In genomic region chr9:97632992-97633858, GRCh38 we compare ENCODE assay signal across 8 cellular contexts. TPM values are rescaled to one million over a fixed set of nuclear protein-coding genes. Genes with fewer than 3 reads are reported as not detected.
A peak's percentile ranks its signal among the peaks of the same experiment; 100 is the strongest.
DNase-seq lines count a peak whose midpoint lies in the region; ATAC-seq lines count a peak whose summit lies in the region.

Gene NCBP1 (plus strand): TSS chr9:97633821. CDS start chr9:97633882, 61 bp downstream.
Gene TSTD2 (minus strand): TSS chr9:97633368. CDS start chr9:97627562, 5,806 bp downstream.

- no peaks in the 10 kb centered on the region for H3K27me3 Mint-ChIP-seq in CD8-positive, alpha-beta memory T cell

- H3K9me3 ChIP-seq in CD8-positive, alpha-beta memory T cell (ENCODE audit: low read length), result no peaks in the 10 kb centered on the region

- peaks cover 49 to 76% (median 69%) of the 10 kb centered on the region in 3 donors for H3K4me1 Mint-ChIP-seq in CD8-positive, alpha-beta memory T cell

- peak within 1 kb of the TSS; percentile 89 for H3K27ac ChIP-seq in CD8-positive, alpha-beta memory T cell (ENCODE audit: low read depth, low read length)

- no peaks in the 10 kb centered on the region for H3K36me3 ChIP-seq in CD8-positive, alpha-beta memory T cell (ENCODE audit: insufficient read depth, low read length)

- H3K4me1 ChIP-seq in CD8-positive, alpha-beta memory T cell (ENCODE audit: insufficient read depth, low read length), result peaks cover 46% of the 10 kb centered on the region

- peaks cover 0 to under 1% (median 0%) of the 10 kb centered on the region in 5 donors for H3K9me3 Mint-ChIP-seq in CD8-positive, alpha-beta memory T cell

- H3K4me3 ChIP-seq in CD8-positive, alpha-beta memory T cell (ENCODE audit: low read length), result peak within 1 kb of the TSS; percentile 75

- H3K36me3 Mint-ChIP-seq in CD8-positive, alpha-beta memory T cell, result peaks cover 0 to 29% (median 1%) of the 10 kb centered on the region in 3 donors

- no peaks in the 10 kb centered on the region for H3K27me3 ChIP-seq in CD8-positive, alpha-beta memory T cell (ENCODE audit: insufficient read depth, low read length, poor library complexity, severe bottlenecking)

- POLR2A ChIA-PET in CD8-positive, alpha-beta memory T cell (lab: Charles Lee), result interaction anchor here (0.6 to 2.4 kb wide), 19 partner anchors 13 to 1866 kb away, joined by 3 to 22 read pairs (median 4); partner anchors contain the start of genes ANP32B, NANS, TBC1D2 and TDRD7

- peak within 1 kb of the TSS; percentile 95 to 99 (median 98) for H3K4me3 Mint-ChIP-seq in CD8-positive, alpha-beta memory T cell

- CTCF ChIA-PET in CD8-positive, alpha-beta memory T cell (lab: Charles Lee), result interaction anchor here (0.8 to 2.8 kb wide), 10 partner anchors 15 to 623 kb away, joined by 3 to 19 read pairs (median 5); partner anchors contain the start of genes TDRD7 and XPA

- H3K27ac Mint-ChIP-seq in CD8-positive, alpha-beta memory T cell, result peak within 1 kb of the TSS; percentile 99 to 100 (median 100)

- ATAC-seq in GM19468 (IDR thresholded peaks at IDR 0.05; ENCODE audit: extremely low read depth, unreplicated experiment), result peak; percentile 82

- peak; percentile 90 to 98 (median 98) for DNase-seq in CD8-positive, alpha-beta memory T cell
- peak; percentile 93 for DNase-seq in HS-5 (ENCODE audit: low read depth)
- peak; percentile 94 for DNase-seq in NK-92 treated with Interleukin-12 subunit alpha and Interleukin-12 subunit beta, amount 100 ng/mL, for 24 hours (lab: John Stamatoyannopoulos, UW)
- DNase-seq in activated CD8-positive, alpha-beta memory T cell treated with anti-CD3 and anti-CD28 coated beads for 24 hours, result peak; percentile 98
- peak; percentile 89 for DNase-seq in effector CD8-positive, alpha-beta T cell (lab: John Stamatoyannopoulos, UW)
- DNase-seq in medulla oblongata (ENCODE audit: extremely low spot score), result peak; percentile 98
- DNase-seq in stimulated activated CD8-positive, alpha-beta memory T cell treated with anti-CD3 and anti-CD28 coated beads, Interleukin-12 subunit alpha, Interleukin-12 subunit beta, amount 100 ng/mL, for 1 hour (ENCODE audit: low read depth), result peak; percentile 90

RNA-seq across cellular contexts. Expression of gene NCBP1, which starts in this region (rescaled TPM):
- total RNA-seq in CD8-positive, alpha-beta memory T cell, result 10 to 100 TPM; 47.7 to 49.6 TPM
- polyA plus RNA-seq in CD8-positive, alpha-beta memory T cell, result 15.4 TPM

RNA-seq across cellular contexts. Expression of gene TSTD2, which starts in this region (rescaled TPM):
- 10 to 100 TPM; 13.8 to 14.7 TPM for total RNA-seq in CD8-positive, alpha-beta memory T cell
- polyA plus RNA-seq in CD8-positive, alpha-beta memory T cell, result 5.7 TPM

Comparison
In these comparisons a context has a peak if more than half of its experiments do, and no peak if none do; other contexts are left out.
1. Peak in every context shown above with its lines: DNase-seq, ATAC-seq, H3K4me3 ChIP-seq and H3K27ac ChIP-seq.